Comparison of ENCODE assay signal across 21 cellular contexts in the genomic region with DNA sequence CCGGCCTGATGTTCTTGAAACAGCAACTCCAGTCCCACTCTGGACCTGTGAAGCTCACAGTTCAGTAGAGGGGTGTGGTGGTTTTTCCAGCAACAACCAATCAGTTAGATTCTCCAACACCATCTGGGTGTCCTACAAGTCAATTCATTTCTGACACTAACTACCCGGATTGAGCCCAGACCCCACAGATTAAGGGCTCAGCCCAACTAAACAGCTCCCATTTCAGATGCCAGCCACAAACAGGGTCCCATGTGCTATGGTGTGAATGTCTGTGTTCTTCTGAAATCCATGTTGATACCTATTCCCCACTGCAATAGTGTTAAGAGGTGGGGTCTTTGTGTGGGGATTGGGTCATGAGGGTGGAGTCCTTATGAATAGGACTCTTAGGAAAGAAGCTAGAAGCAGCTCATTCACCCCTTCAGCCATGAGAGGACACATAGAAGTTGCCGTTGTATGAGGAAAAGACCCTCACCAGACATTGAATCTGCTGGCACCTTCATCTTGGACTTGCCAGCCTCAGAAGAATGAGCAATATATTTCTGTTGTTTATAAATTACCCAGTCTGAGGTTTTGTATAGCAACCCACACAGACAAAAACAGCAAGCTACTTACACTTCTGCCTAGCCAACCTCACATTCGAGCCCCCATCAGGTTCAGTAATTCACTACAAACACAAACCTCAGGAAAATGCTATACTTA.
"Had no signal": no experiment of that assay in that cellular context is flagged by ENCODE, and none has a peak within 500 bp of the region (broad histone marks: within the 10 kb centered on the region; RNA-seq: fewer than 3 reads in every experiment).

No MANE protein-coding gene starts in this region.

- H3K27me3 ChIP-seq: adrenal gland, ascending aorta, colonic mucosa, left lung, stomach had no signal

- H3K27ac ChIP-seq: adrenal gland, ascending aorta, colonic mucosa, epithelial cell of prostate, left lung had no signal

- H3K27ac Mint-ChIP-seq: activated CD8-positive, alpha-beta T cell treated with anti-CD3 and anti-CD28 coated beads, Interleukin-2, amount 10 ng/mL, durations not matched to agents 7 days and 5 days; activated naive CD8-positive, alpha-beta T cell; activated T-helper 1 cell treated with anti-CD3 and anti-CD28 coated beads, Interleukin-12 subunit alpha, Interleukin-12 subunit beta, Interleukin-2, Interleukin-4 antibody, amounts not matched to agents 30 ng/mL and 10 ng/mL and 1 ng/mL, durations not matched to agents 14 hours and 24 hours and 36 hours; mesothelial cell of epicardium; naive thymus-derived CD8-positive, alpha-beta T cell; stimulated activated effector memory CD8-positive, alpha-beta T cell treated with anti-CD3 and anti-CD28 coated beads, Interleukin-12 subunit alpha, Interleukin-12 subunit beta, amount 100 ng/mL, for 72 hours; T-cell; T-helper 2 cell treated with Interferon-gamma antibody and Interleukin-4, amounts not matched to agents 5 μg/mL and 100 μg/mL, for 36 hours; type B pancreatic cell had no signal

- H3K27me3 Mint-ChIP-seq: activated naive CD8-positive, alpha-beta T cell; naive thymus-derived CD8-positive, alpha-beta T cell; T-cell; type B pancreatic cell had no signal

- H3K9me3 ChIP-seq: adrenal gland, ascending aorta, colonic mucosa, left lung, stomach had no signal

- H3K4me3 Mint-ChIP-seq: activated CD8-positive, alpha-beta T cell treated with anti-CD3 and anti-CD28 coated beads, Interleukin-2, amount 10 ng/mL, durations not matched to agents 7 days and 5 days; activated naive CD8-positive, alpha-beta T cell; activated T-helper 1 cell treated with anti-CD3 and anti-CD28 coated beads, Interleukin-12 subunit alpha, Interleukin-12 subunit beta, Interleukin-2, Interleukin-4 antibody, amounts not matched to agents 30 ng/mL and 10 ng/mL and 1 ng/mL, durations not matched to agents 14 hours and 24 hours and 36 hours; mesothelial cell of epicardium; naive thymus-derived CD8-positive, alpha-beta T cell; stimulated activated effector memory CD8-positive, alpha-beta T cell treated with anti-CD3 and anti-CD28 coated beads, Interleukin-12 subunit alpha, Interleukin-12 subunit beta, amount 100 ng/mL, for 72 hours; T-cell; T-helper 2 cell treated with Interferon-gamma antibody and Interleukin-4, amounts not matched to agents 5 μg/mL and 100 μg/mL, for 36 hours; type B pancreatic cell had no signal

- H3K9me3 Mint-ChIP-seq: activated T-helper 1 cell treated with anti-CD3 and anti-CD28 coated beads, Interleukin-12 subunit alpha, Interleukin-12 subunit beta, Interleukin-2, Interleukin-4 antibody, amounts not matched to agents 30 ng/mL and 10 ng/mL and 1 ng/mL, durations not matched to agents 14 hours and 24 hours and 36 hours; mesothelial cell of epicardium; naive thymus-derived CD8-positive, alpha-beta T cell; stimulated activated effector memory CD8-positive, alpha-beta T cell treated with anti-CD3 and anti-CD28 coated beads, Interleukin-12 subunit alpha, Interleukin-12 subunit beta, amount 100 ng/mL, for 72 hours; T-cell; T-helper 2 cell treated with Interferon-gamma antibody and Interleukin-4, amounts not matched to agents 5 μg/mL and 100 μg/mL, for 36 hours had no signal

- H3K36me3 ChIP-seq: adrenal gland, ascending aorta, colonic mucosa, left lung, stomach had no signal

- DNase-seq: activated CD4-positive, alpha-beta T cell treated with anti-CD3 and anti-CD28 coated beads for 1 hour; activated CD4-positive, alpha-beta T cell treated with anti-CD3 and anti-CD28 coated beads, Interleukin-2, amount 50 U/mL, for 1 hour; activated CD8-positive, alpha-beta T cell treated with anti-CD3 and anti-CD28 coated beads, Interleukin-2, amount 10 ng/mL, durations not matched to agents 7 days and 5 days; colonic mucosa; foreskin fibroblast; left lung; mammary epithelial cell; naive thymus-derived CD8-positive, alpha-beta T cell; retina; stimulated activated CD4-positive, alpha-beta T cell treated with anti-CD3 and anti-CD28 coated beads, Interleukin-12 subunit alpha, Interleukin-12 subunit beta, amount 100 ng/mL, for 4 hours; stomach; T-cell had no signal

- H3K4me3 ChIP-seq: adrenal gland, ascending aorta, colonic mucosa, left lung, stomach had no signal

- ATAC-seq: activated CD8-positive, alpha-beta T cell treated with anti-CD3 and anti-CD28 coated beads, Interleukin-2, amount 10 ng/mL, durations not matched to agents 7 days and 5 days; left lung; naive thymus-derived CD8-positive, alpha-beta T cell; stimulated activated effector memory CD8-positive, alpha-beta T cell treated with anti-CD3 and anti-CD28 coated beads, Interleukin-12 subunit alpha, Interleukin-12 subunit beta, amount 100 ng/mL, for 72 hours; T-cell had no signal

- H3K36me3 Mint-ChIP-seq: activated naive CD8-positive, alpha-beta T cell; mesothelial cell of epicardium; naive thymus-derived CD8-positive, alpha-beta T cell; stimulated activated effector memory CD8-positive, alpha-beta T cell treated with anti-CD3 and anti-CD28 coated beads, Interleukin-12 subunit alpha, Interleukin-12 subunit beta, amount 100 ng/mL, for 72 hours; T-cell; type B pancreatic cell had no signal

- H3K4me1 Mint-ChIP-seq: naive thymus-derived CD8-positive, alpha-beta T cell; stimulated activated effector memory CD8-positive, alpha-beta T cell treated with anti-CD3 and anti-CD28 coated beads, Interleukin-12 subunit alpha, Interleukin-12 subunit beta, amount 100 ng/mL, for 72 hours; T-cell had no signal

- H3K4me1 ChIP-seq: colonic mucosa, left lung had no signal
